1 cellular context compared by ENCODE assay signal in genomic region chr7:871900-872537, GRCh38.
TF ChIP-seq lines count a peak whose summit lies in the region.

No MANE protein-coding gene starts in this region.

TF ChIP-seq in WTC11, 78 proteins besides CTCF, POLR2A, EP300 and RAD21 (continued from another document):
- TF ChIP-seq ATF2 (CRISPR knock-in tag; IDR thresholded peaks at IDR 0.05; ENCODE audit: borderline replicate concordance, low read depth) (no peak), MAX (CRISPR knock-in tag; IDR thresholded peaks at IDR 0.05) (no peak)
